Comparison of ENCODE assay signal across 9 cellular contexts in genomic region chr1:168135982-168136708, GRCh38. TPM values are rescaled to one million over a fixed set of nuclear protein-coding genes. Genes with fewer than 3 reads are reported as not detected.
A peak's percentile ranks its signal among the peaks of the same experiment; 100 is the strongest.
DNase-seq lines count a peak whose midpoint lies in the region; ATAC-seq, FAIRE-seq and TF ChIP-seq lines count a peak whose summit lies in the region.
"Had no signal": no experiment of that assay in that cellular context is flagged by ENCODE, and none has a peak within 500 bp of the region (broad histone marks: within the 10 kb centered on the region; RNA-seq: fewer than 3 reads in every experiment).

No MANE protein-coding gene starts in this region.

- peaks cover 32 to 41% of the 10 kb centered on the region in 2 donors for H3K27me3 Mint-ChIP-seq in T-cell
- peaks cover 22% of the 10 kb centered on the region for H3K27me3 Mint-ChIP-seq in endodermal cell (ENCODE audit: insufficient read depth)

- H3K27me3 ChIP-seq in endodermal cell (ENCODE audit: control insufficient read depth, insufficient read depth, low read length, poor library complexity, severe bottlenecking) = no peaks in the 10 kb centered on the region

- TF ChIP-seq POLR2A in H54 (IDR thresholded peaks at IDR 0.05; ENCODE audit: low read depth, low read length) = no peak

- no peak for FAIRE-seq in H54 (lab: Jason Lieb, UNC)
- FAIRE-seq: islet of Langerhans had no signal

- CTCF ChIA-PET in T-cell (lab: Charles Lee) = interaction anchor here (0.5 to 1.0 kb wide), 3 partner anchors 9 to 750 kb away, joined by 3 to 4 read pairs (median 3); no protein-coding TSS in a partner anchor

- H3K4me3 Mint-ChIP-seq in T-cell (peak overlapping the region; percentile 78 to 97 (median 83)), endodermal cell (peak overlapping the region; percentile 86)

- POLR2A ChIA-PET in T-cell (lab: Charles Lee) = no interaction called here

- ATAC-seq in T-cell (replicated peaks in 1 of 4) = peak; percentile 46 to 64 (median 58)

- H3K9me3 ChIP-seq in endodermal cell (ENCODE audit: control insufficient read depth, low read length) = no peaks in the 10 kb centered on the region

- H3K4me1 ChIP-seq in endodermal cell (ENCODE audit: control insufficient read depth, insufficient read depth, low read length) = no peaks in the 10 kb centered on the region

- H3K36me3 Mint-ChIP-seq in T-cell = no peaks in the 10 kb centered on the region
- H3K36me3 Mint-ChIP-seq in endodermal cell (ENCODE audit: low read depth) = peaks cover 15% of the 10 kb centered on the region

- peak overlapping the region; percentile 49 for H3K9ac ChIP-seq in endodermal cell (ENCODE audit: extremely low read depth, low read length, poor library complexity, severe bottlenecking)

- peaks cover 23% of the 10 kb centered on the region for H3K36me3 ChIP-seq in endodermal cell (ENCODE audit: control insufficient read depth, insufficient read depth, low read length)

- peaks cover 18 to 22% (median 22%) of the 10 kb centered on the region in 3 donors for H3K4me1 Mint-ChIP-seq in T-cell
- peaks cover 27% of the 10 kb centered on the region for H3K4me1 Mint-ChIP-seq in endodermal cell

- H3K4me3 ChIP-seq in AG09309 (ENCODE audit: control insufficient read depth, low read depth, low read length) = peak overlapping the region; percentile 89
- peak overlapping the region; percentile 86 for H3K4me3 ChIP-seq in endodermal cell (ENCODE audit: low read length)

- peak overlapping the region; percentile 40 for H3K27ac ChIP-seq in endodermal cell (ENCODE audit: low read depth, low read length)

- WGBS in endodermal cell (ENCODE audit: insufficient coverage in 1 of 2, insufficient read length in 1 of 2), 2 experiments = 0% methylated on average over 11 to 61 of the region's 61 CpGs

- peak overlapping the region in 1 of 2 donors; percentile 16 for H3K27ac Mint-ChIP-seq in T-cell
- H3K27ac Mint-ChIP-seq in endodermal cell = peak overlapping the region; percentile 77

- H3K9me3 Mint-ChIP-seq in T-cell = no peaks in the 10 kb centered on the region
- no peaks in the 10 kb centered on the region for H3K9me3 Mint-ChIP-seq in endodermal cell

- DNase-seq in AG09309 (ENCODE audit: low read depth) (no peak), H54 (ENCODE audit: insufficient read length, low spot score) (peak; percentile 35), T-cell (peak in 2 of 34 experiments; percentile 5 to 13), endodermal cell (peak; percentile 80), myocyte (ENCODE audit: low read depth) (peak; percentile 25), DMS79 treated with DMSO at 0.1 percent for 48 hours (lab: John Stamatoyannopoulos, UW) (no peak), NCI-H2081 (lab: John Stamatoyannopoulos, UW) (no peak), foreskin melanocyte (no peak)

- TF ChIP-seq CTCF in AG09309 (IDR thresholded peaks at IDR 0.05; ENCODE audit: control insufficient read depth, insufficient read depth, low read depth, low read length, missing control alignments) = no peak
- no peak for TF ChIP-seq CTCF in endodermal cell (conservative IDR thresholded peaks at IDR 0.05)

RNA-seq across cellular contexts. Expression of gene GPR161, which starts 0.6 kb away (rescaled TPM):
- under 1 TPM; 0.09 to 0.39 (median 0.29) TPM for total RNA-seq in T-cell
- total RNA-seq in endodermal cell = 10 to 100 TPM; 24.0 to 26.6 TPM
- polyA plus RNA-seq in endodermal cell (2013, experiment 1 of 2) = 28.9 TPM
- 26.6 TPM for polyA plus RNA-seq in endodermal cell (2013, experiment 2 of 2)
- 7.0 and 8.4 TPM in 2 replicates for total RNA-seq in myocyte
- 9.7 TPM for polyA plus RNA-seq in myocyte (2012)

RNA-seq across cellular contexts. Expression of gene TIPRL, which starts 42.6 kb away (rescaled TPM):
- total RNA-seq in T-cell (10 to 100 TPM; 13.8 to 26.6 (median 22.3) TPM), endodermal cell (10 to 100 TPM; 29.3 to 30.9 TPM), myocyte (47.8 and 49.0 TPM in 2 replicates)
- 32.4 TPM for polyA plus RNA-seq in endodermal cell (2013, experiment 1 of 2)
- 34.6 TPM for polyA plus RNA-seq in endodermal cell (2013, experiment 2 of 2)
- polyA plus RNA-seq in myocyte (2012) = 25.1 TPM

Comparison
In these comparisons a context has a peak if more than half of its experiments do, and no peak if none do; other contexts are left out.
1. DNase-seq: peak in H54 (single experiment), endodermal cell (single experiment) and myocyte (single experiment); none in AG09309 (single experiment), DMS79 treated with DMSO at 0.1 percent for 48 hours (single experiment), NCI-H2081 (0 of 2) and foreskin melanocyte (single experiment).